Comparison of ENCODE assay signal across 8 cellular contexts in the genomic region with DNA sequence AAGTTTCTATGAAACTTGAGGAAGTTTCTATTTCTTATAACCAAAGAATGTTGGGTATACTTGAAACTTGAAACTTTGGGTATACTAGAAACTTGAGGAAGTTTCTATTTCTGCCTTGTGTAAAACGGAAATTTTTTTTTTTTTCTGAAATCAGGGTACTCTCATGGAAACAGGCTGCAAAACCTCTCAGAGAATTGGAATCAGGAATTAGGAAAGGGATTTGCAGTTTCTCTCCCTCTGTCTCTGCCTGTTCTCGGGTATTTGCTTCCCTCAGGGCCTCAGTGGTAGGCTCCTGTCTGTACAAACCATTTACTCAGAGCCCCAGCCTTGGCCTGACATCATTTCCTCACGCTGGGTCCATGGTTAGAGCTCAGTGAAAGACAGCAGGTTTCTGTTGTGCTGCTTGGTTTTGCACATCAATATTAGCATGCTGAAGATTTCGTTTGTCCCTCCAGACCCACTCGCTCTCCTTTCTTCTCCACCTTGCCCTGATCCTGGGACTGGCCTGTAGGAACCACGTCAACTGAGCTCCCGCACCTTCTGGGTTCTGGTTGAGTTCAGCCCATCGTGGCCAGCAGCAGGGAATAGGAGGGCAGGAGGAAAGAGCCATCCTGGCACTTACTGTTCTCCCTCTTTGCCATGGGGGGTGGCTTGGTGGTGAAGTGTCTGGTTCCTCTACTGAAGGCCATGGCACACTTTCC.
DNase-seq lines count a peak whose midpoint lies in the region; ATAC-seq, FAIRE-seq and TF ChIP-seq lines count a peak whose summit lies in the region.

No MANE protein-coding gene starts in this region.

- ATAC-seq in lower lobe of right lung = peak; percentile 13 to 35

- H3K4me3 ChIP-seq in HEK293 (ENCODE audit: low read depth, low read length) = no peak overlapping the region
- H3K4me3 ChIP-seq in adipocyte (ENCODE audit: low read length) = peak overlapping the region; percentile 28
- no peak overlapping the region for H3K4me3 ChIP-seq in lower lobe of right lung
- H3K4me3 ChIP-seq in thyroid gland (replicated peaks in 1 of 3) = no peak overlapping the region

- DNase-seq in NOMO-1 (lab: John Stamatoyannopoulos, UW; ENCODE audit: unreplicated experiment in 2 of 2) = peak; percentile 57 to 60
- DNase-seq in adipocyte (ENCODE audit: low read depth) = peak; percentile 79
- no peak for DNase-seq in lower lobe of right lung
- no peak for DNase-seq in thyroid gland
- DNase-seq in frontal cortex (ENCODE audit: low spot score in 2 of 2) = no peak
- DNase-seq in HuH-7 (ENCODE audit: low spot score) = no peak

- TF ChIP-seq CTCF in HEK293 (tag by site-specific recombination; IDR thresholded peaks at IDR 0.05) (no peak), lower lobe of right lung (IDR thresholded peaks at IDR 0.05) (no peak), thyroid gland (IDR thresholded peaks at IDR 0.05) (no peak)

- H3K27ac ChIP-seq in HEK293 (ENCODE audit: extremely low read depth, low read depth, low read length) = no peak overlapping the region
- H3K27ac ChIP-seq in lower lobe of right lung = peak overlapping the region; percentile 83
- peak overlapping the region; percentile 95 to 99 (median 98) for H3K27ac ChIP-seq in thyroid gland

- H3K9ac ChIP-seq in adipocyte (ENCODE audit: low read length) = peak overlapping the region; percentile 83

- intact Hi-C loops in lower lobe of right lung (cut with DNase I) (no loop called here), thyroid gland (cut with DNase I) (loop anchor here (10.0 kb wide), 1 partner anchor 94 kb away; no protein-coding TSS in a partner anchor)

- FAIRE-seq in frontal cortex (lab: Jason Lieb, UNC) = no peak

- H3K36me3 ChIP-seq in HEK293 (ENCODE audit: control insufficient read depth in 2 of 2, insufficient read depth in 1 of 2, low read length in 2 of 2) = no peaks in the 10 kb centered on the region
- no peaks in the 10 kb centered on the region for H3K36me3 ChIP-seq in adipocyte (ENCODE audit: control insufficient read depth, insufficient read depth, low read length, severe bottlenecking)
- no peaks in the 10 kb centered on the region for H3K36me3 ChIP-seq in lower lobe of right lung
- no peaks in the 10 kb centered on the region for H3K36me3 ChIP-seq in thyroid gland

- POLR2A ChIA-PET in HEK293 (lab: Yijun Ruan, JAX) = interaction anchor here (1.5 kb wide), 1 partner anchor 9 kb away, joined by 7 read pairs; no protein-coding TSS in a partner anchor

- no peaks in the 10 kb centered on the region for H3K9me3 ChIP-seq in HEK293 (ENCODE audit: control insufficient read depth, insufficient read depth, low read depth, low read length)
- H3K9me3 ChIP-seq in adipocyte (ENCODE audit: control insufficient read depth, low read length) = no peaks in the 10 kb centered on the region
- no peaks in the 10 kb centered on the region for H3K9me3 ChIP-seq in lower lobe of right lung
- no peaks in the 10 kb centered on the region for H3K9me3 ChIP-seq in thyroid gland

- CTCF ChIA-PET in HEK293 (lab: Yijun Ruan, JAX) = interaction anchor here (2.3 kb wide), 1 partner anchor 111 kb away, joined by 6 read pairs; no protein-coding TSS in a partner anchor

- WGBS in thyroid gland, 2 donors = 64 to 75% methylated on average over 8 of the region's 8 CpGs

- no peaks in the 10 kb centered on the region for H3K4me1 ChIP-seq in HEK293 (ENCODE audit: control insufficient read depth, insufficient read depth, low read length)
- H3K4me1 ChIP-seq in adipocyte (ENCODE audit: control insufficient read depth, insufficient read depth, low read length) = peaks cover 56% of the 10 kb centered on the region
- peaks cover 67% of the 10 kb centered on the region for H3K4me1 ChIP-seq in lower lobe of right lung
- H3K4me1 ChIP-seq in thyroid gland = peaks cover 54 to 68% of the 10 kb centered on the region in 2 donors

- H3K27me3 ChIP-seq in adipocyte (replicated peaks; ENCODE audit: control insufficient read depth, insufficient read depth, low read length) = no peaks in the 10 kb centered on the region
- H3K27me3 ChIP-seq in lower lobe of right lung (ENCODE audit: low read depth) = no peaks in the 10 kb centered on the region
- H3K27me3 ChIP-seq in thyroid gland = no peaks in the 10 kb centered on the region

- peak; percentile 22 for TF ChIP-seq POLR2A in GM15510 (IDR thresholded peaks at IDR 0.05; ENCODE audit: borderline replicate concordance, extremely low read depth, insufficient read length)
- TF ChIP-seq POLR2A in thyroid gland (IDR thresholded peaks at IDR 0.05) = no peak

TF ChIP-seq in HEK293, 187 proteins besides CTCF, POLR2A, EP300 and RAD21 (continues in another document):
- TF ChIP-seq, protein P1, sequence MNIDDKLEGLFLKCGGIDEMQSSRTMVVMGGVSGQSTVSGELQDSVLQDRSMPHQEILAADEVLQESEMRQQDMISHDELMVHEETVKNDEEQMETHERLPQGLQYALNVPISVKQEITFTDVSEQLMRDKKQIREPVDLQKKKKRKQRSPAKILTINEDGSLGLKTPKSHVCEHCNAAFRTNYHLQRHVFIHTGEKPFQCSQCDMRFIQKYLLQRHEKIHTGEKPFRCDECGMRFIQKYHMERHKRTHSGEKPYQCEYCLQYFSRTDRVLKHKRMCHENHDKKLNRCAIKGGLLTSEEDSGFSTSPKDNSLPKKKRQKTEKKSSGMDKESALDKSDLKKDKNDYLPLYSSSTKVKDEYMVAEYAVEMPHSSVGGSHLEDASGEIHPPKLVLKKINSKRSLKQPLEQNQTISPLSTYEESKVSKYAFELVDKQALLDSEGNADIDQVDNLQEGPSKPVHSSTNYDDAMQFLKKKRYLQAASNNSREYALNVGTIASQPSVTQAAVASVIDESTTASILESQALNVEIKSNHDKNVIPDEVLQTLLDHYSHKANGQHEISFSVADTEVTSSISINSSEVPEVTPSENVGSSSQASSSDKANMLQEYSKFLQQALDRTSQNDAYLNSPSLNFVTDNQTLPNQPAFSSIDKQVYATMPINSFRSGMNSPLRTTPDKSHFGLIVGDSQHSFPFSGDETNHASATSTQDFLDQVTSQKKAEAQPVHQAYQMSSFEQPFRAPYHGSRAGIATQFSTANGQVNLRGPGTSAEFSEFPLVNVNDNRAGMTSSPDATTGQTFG (tag by site-specific recombination; IDR thresholded peaks at IDR 0.05; ENCODE audit: borderline replicate concordance) = no peak
- TF ChIP-seq, protein P2, sequence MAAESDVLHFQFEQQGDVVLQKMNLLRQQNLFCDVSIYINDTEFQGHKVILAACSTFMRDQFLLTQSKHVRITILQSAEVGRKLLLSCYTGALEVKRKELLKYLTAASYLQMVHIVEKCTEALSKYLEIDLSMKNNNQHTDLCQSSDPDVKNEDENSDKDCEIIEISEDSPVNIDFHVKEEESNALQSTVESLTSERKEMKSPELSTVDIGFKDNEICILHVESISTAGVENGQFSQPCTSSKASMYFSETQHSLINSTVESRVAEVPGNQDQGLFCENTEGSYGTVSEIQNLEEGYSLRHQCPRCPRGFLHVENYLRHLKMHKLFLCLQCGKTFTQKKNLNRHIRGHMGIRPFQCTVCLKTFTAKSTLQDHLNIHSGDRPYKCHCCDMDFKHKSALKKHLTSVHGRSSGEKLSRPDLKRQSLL (tag by site-specific recombination; IDR thresholded peaks at IDR 0.05) = no peak
- TF ChIP-seq ZNF274 (IDR thresholded peaks at IDR 0.05; ENCODE audit: low read length) = no peak
- TF ChIP-seq ZNF274 (tag by site-specific recombination; IDR thresholded peaks at IDR 0.05; ENCODE audit: borderline replicate concordance) = no peak
- TF ChIP-seq ZSCAN23 (tag by site-specific recombination; IDR thresholded peaks at IDR 0.05) = no peak
- TF ChIP-seq, protein P3, sequence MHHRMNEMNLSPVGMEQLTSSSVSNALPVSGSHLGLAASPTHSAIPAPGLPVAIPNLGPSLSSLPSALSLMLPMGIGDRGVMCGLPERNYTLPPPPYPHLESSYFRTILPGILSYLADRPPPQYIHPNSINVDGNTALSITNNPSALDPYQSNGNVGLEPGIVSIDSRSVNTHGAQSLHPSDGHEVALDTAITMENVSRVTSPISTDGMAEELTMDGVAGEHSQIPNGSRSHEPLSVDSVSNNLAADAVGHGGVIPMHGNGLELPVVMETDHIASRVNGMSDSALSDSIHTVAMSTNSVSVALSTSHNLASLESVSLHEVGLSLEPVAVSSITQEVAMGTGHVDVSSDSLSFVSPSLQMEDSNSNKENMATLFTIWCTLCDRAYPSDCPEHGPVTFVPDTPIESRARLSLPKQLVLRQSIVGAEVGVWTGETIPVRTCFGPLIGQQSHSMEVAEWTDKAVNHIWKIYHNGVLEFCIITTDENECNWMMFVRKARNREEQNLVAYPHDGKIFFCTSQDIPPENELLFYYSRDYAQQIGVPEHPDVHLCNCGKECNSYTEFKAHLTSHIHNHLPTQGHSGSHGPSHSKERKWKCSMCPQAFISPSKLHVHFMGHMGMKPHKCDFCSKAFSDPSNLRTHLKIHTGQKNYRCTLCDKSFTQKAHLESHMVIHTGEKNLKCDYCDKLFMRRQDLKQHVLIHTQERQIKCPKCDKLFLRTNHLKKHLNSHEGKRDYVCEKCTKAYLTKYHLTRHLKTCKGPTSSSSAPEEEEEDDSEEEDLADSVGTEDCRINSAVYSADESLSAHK (tag by site-specific recombination; IDR thresholded peaks at IDR 0.05) = peak; percentile 97
- TF ChIP-seq, protein P4, sequence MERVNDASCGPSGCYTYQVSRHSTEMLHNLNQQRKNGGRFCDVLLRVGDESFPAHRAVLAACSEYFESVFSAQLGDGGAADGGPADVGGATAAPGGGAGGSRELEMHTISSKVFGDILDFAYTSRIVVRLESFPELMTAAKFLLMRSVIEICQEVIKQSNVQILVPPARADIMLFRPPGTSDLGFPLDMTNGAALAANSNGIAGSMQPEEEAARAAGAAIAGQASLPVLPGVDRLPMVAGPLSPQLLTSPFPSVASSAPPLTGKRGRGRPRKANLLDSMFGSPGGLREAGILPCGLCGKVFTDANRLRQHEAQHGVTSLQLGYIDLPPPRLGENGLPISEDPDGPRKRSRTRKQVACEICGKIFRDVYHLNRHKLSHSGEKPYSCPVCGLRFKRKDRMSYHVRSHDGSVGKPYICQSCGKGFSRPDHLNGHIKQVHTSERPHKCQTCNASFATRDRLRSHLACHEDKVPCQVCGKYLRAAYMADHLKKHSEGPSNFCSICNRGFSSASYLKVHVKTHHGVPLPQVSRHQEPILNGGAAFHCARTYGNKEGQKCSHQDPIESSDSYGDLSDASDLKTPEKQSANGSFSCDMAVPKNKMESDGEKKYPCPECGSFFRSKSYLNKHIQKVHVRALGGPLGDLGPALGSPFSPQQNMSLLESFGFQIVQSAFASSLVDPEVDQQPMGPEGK (tag by site-specific recombination; IDR thresholded peaks at IDR 0.05) = no peak
- TF ChIP-seq KLF8 (tag by site-specific recombination; IDR thresholded peaks at IDR 0.05) = no peak

Comparison
In these comparisons a context has a peak if more than half of its experiments do, and no peak if none do; other contexts are left out.
1. DNase-seq: peak in NOMO-1 (2 of 2) and adipocyte (single experiment); none in lower lobe of right lung (single experiment), thyroid gland (0 of 2), frontal cortex (0 of 2) and HuH-7 (single experiment).